15 cellular contexts compared by ENCODE assay signal in genomic region chr13:107144432-107144831, GRCh38.
DNase-seq lines count a peak whose midpoint lies in the region; TF ChIP-seq lines count a peak whose summit lies in the region.
"Had no signal": no experiment of that assay in that cellular context is flagged by ENCODE, and none has a peak within 500 bp of the region (broad histone marks: within the 10 kb centered on the region; RNA-seq: fewer than 3 reads in every experiment).

No MANE protein-coding gene starts in this region.

- peaks cover 0 to 4% (median 0%) of the 10 kb centered on the region in 5 experiments for H3K9me3 Mint-ChIP-seq in brain

- no peaks in the 10 kb centered on the region for H3K27me3 Mint-ChIP-seq in brain
- H3K27me3 Mint-ChIP-seq: stimulated activated naive CD8-positive, alpha-beta T cell treated with anti-CD3 and anti-CD28 coated beads, Interleukin-15, amount 100 ng/mL, for 72 hours had no signal

- in situ Hi-C loops in KBM-7 (cut with MboI; ENCODE audit: low pct_unique_long_range_greater_than_20kb, low sequenced_read_pairs) = no loop called here

- H3K4me3 ChIP-seq in BE2C (ENCODE audit: low read depth, low read length) (no peak overlapping the region), kidney epithelial cell (ENCODE audit: low read depth, low read length) (no peak overlapping the region)
- H3K4me3 ChIP-seq: lung, prostate gland had no signal

- H3K36me3 ChIP-seq in BE2C = no peaks in the 10 kb centered on the region
- H3K36me3 ChIP-seq in kidney epithelial cell (ENCODE audit: control insufficient read depth, insufficient read depth, low read length) = no peaks in the 10 kb centered on the region
- H3K36me3 ChIP-seq: prostate gland had no signal

- H3K27ac Mint-ChIP-seq in brain = no peak overlapping the region
- H3K27ac Mint-ChIP-seq: stimulated activated naive CD8-positive, alpha-beta T cell treated with anti-CD3 and anti-CD28 coated beads, Interleukin-15, amount 100 ng/mL, for 72 hours had no signal

- DNase-seq in BE2C = no peak
- DNase-seq in KBM-7 = peak; percentile 23
- DNase-seq in kidney epithelial cell (ENCODE audit: low read depth) = no peak
- no peak for DNase-seq in hepatic stellate cell (ENCODE audit: low spot score)
- DNase-seq in activated CD8-positive, alpha-beta memory T cell treated with anti-CD3 and anti-CD28 coated beads, Interleukin-2, amount 50 U/mL, for 48 hours = no peak
- no peak for DNase-seq in stimulated activated CD4-positive, alpha-beta T cell treated with anti-CD3 and anti-CD28 coated beads, Interleukin-2, amount 100 ng/mL, for 24 hours
- DNase-seq in NCI-H526 treated with DMSO at 0.1 percent for 48 hours (lab: John Stamatoyannopoulos, UW) = no peak
- DNase-seq: activated CD4-positive, alpha-beta T cell treated with anti-CD3 and anti-CD28 coated beads, Interleukin-2, amount 50 U/mL, for 1 hour; cerebellar nuclear complex; stimulated activated CD4-positive, alpha-beta T cell treated with anti-CD3 and anti-CD28 coated beads, Interleukin-4, amount 100 ng/mL, for 24 hours; stimulated activated naive CD8-positive, alpha-beta T cell treated with anti-CD3 and anti-CD28 coated beads, Interleukin-15, amount 100 ng/mL, for 72 hours; T-helper 1 cell had no signal

- H3K27me3 ChIP-seq in BE2C = no peaks in the 10 kb centered on the region; the same call in 1 of the 2 replicates
- H3K27me3 ChIP-seq in kidney epithelial cell (ENCODE audit: control insufficient read depth, insufficient read depth, low read length) = no peaks in the 10 kb centered on the region

- H3K36me3 Mint-ChIP-seq in brain = no peaks in the 10 kb centered on the region

- no peak overlapping the region for H3K4me3 Mint-ChIP-seq in brain
- H3K4me3 Mint-ChIP-seq: stimulated activated naive CD8-positive, alpha-beta T cell treated with anti-CD3 and anti-CD28 coated beads, Interleukin-15, amount 100 ng/mL, for 72 hours had no signal

- H3K4me1 ChIP-seq in BE2C = no peaks in the 10 kb centered on the region
- H3K4me1 ChIP-seq: prostate gland had no signal

- no peaks in the 10 kb centered on the region for H3K4me1 Mint-ChIP-seq in brain
- H3K4me1 Mint-ChIP-seq: stimulated activated naive CD8-positive, alpha-beta T cell treated with anti-CD3 and anti-CD28 coated beads, Interleukin-15, amount 100 ng/mL, for 72 hours had no signal

- H3K9me3 ChIP-seq in BE2C = no peaks in the 10 kb centered on the region
- H3K9me3 ChIP-seq: prostate gland had no signal

- TF ChIP-seq CTCF in BE2C (IDR thresholded peaks at IDR 0.05; ENCODE audit: low read depth, low read length) (peak; percentile 30), brain (conservative IDR thresholded peaks at IDR 0.05) (peak; percentile 35 to 51), kidney epithelial cell (IDR thresholded peaks at IDR 0.05; ENCODE audit: insufficient read depth, low read length, poor library complexity, severe bottlenecking) (peak; percentile 22)
